ENCODE assay signal across 1 cellular context in the genomic region with DNA sequence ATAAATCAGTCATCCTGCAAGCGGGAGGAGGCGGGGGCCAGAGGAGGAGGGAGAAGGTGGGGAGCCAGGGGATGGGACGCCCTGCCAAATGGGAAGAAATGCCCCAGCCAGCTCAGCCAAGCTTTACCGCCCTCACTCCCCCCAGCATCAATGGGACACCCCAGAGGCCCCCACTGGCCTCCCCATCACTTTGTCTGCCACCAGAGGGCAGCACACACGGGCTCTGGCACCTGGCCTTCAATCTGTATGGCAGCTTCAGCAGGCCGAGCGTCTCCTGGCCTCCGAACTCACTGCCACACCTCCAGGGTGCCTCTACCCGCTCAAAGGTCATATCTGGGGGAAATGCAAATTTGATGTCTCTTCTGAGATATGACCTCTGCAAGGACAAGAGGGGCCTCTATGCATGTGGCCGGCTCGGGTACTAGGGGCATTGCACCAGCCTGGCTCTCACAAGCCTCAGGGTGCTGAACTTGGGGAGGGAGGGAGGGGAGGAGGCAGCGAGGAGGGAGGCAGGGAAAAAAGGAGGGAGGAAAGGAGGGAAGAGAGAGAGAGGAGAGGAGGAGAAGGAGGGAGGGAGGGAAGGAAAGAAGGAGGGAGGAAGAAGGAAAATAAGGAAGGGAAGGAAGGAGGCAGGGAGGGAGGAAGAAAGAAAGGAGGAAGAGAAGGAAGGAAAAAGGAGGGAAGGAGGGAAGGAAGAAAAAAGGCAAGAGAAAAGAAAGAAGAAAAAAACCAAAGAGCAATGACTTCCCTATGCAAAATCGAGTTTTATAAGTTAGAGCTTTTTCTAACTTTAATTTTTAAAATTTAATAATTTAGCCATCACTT.
TF ChIP-seq lines count a peak whose summit lies in the region.

No MANE protein-coding gene starts in this region.

TF ChIP-seq in HepG2, 621 proteins besides CTCF, POLR2A, EP300 and RAD21 (continued from another document and continues in another):
- TF ChIP-seq, protein P1, sequence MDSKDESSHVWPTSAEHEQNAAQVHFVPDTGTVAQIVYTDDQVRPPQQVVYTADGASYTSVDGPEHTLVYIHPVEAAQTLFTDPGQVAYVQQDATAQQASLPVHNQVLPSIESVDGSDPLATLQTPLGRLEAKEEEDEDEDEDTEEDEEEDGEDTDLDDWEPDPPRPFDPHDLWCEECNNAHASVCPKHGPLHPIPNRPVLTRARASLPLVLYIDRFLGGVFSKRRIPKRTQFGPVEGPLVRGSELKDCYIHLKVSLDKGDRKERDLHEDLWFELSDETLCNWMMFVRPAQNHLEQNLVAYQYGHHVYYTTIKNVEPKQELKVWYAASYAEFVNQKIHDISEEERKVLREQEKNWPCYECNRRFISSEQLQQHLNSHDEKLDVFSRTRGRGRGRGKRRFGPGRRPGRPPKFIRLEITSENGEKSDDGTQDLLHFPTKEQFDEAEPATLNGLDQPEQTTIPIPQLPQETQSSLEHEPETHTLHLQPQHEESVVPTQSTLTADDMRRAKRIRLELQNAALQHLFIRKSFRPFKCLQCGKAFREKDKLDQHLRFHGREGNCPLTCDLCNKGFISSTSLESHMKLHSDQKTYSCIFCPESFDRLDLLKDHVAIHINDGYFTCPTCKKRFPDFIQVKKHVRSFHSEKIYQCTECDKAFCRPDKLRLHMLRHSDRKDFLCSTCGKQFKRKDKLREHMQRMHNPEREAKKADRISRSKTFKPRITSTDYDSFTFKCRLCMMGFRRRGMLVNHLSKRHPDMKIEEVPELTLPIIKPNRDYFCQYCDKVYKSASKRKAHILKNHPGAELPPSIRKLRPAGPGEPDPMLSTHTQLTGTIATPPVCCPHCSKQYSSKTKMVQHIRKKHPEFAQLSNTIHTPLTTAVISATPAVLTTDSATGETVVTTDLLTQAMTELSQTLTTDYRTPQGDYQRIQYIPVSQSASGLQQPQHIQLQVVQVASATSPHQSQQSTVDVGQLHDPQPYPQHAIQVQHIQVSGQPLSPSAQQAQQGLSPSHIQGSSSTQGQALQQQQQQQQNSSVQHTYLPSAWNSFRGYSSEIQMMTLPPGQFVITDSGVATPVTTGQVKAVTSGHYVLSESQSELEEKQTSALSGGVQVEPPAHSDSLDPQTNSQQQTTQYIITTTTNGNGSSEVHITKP (CRISPR knock-in tag; IDR thresholded peaks at IDR 0.05; ENCODE audit: low read depth), result 0 out of 2 replicates have a peak, but pooled peaks have one; percentile 42
- TF ChIP-seq SOX13 (IDR thresholded peaks at IDR 0.05) (peak; percentile 14; the same call in 1 of the 2 replicates), SOX13 (CRISPR knock-in tag; conservative IDR thresholded peaks at IDR 0.05 in 1 of 2, IDR thresholded peaks at IDR 0.05 in 1 of 2) (peak in 1 of 2 experiments; percentile 34; a peak in 1 of 4 replicates), HDAC1 (CRISPR knock-in tag; IDR thresholded peaks at IDR 0.05) (peak; percentile 70; the same call in 1 of the 2 replicates), REL (CRISPR knock-in tag; conservative IDR thresholded peaks at IDR 0.05) (no peak), BHLHE40 (IDR thresholded peaks at IDR 0.05; ENCODE audit: low read length) (peak; percentile 16; the same call in 1 of the 2 replicates), ZSCAN31 (CRISPR knock-in tag; IDR thresholded peaks at IDR 0.05; ENCODE audit: low read depth) (no peak), ZFY (CRISPR knock-in tag; IDR thresholded peaks at IDR 0.05) (peak; percentile 52; the same call in 1 of the 2 replicates), SYNCRIP (IDR thresholded peaks at IDR 0.05; ENCODE audit: insufficient read depth, low read depth, low read length) (no peak), RELA (CRISPR knock-in tag; IDR thresholded peaks at IDR 0.05) (no peak), THAP11 (CRISPR knock-in tag; IDR thresholded peaks at IDR 0.05) (peak; percentile 37; the same call in 1 of the 2 replicates), GABPB1 (CRISPR knock-in tag; IDR thresholded peaks at IDR 0.05) (peak; percentile 37; the same call in 1 of the 2 replicates), ZNF670 (CRISPR knock-in tag; IDR thresholded peaks at IDR 0.05; ENCODE audit: borderline replicate concordance) (0 out of 2 replicates have a peak, but pooled peaks have one; percentile 30), ZNF331 (CRISPR knock-in tag; IDR thresholded peaks at IDR 0.05) (peak; percentile 52; the same call in 1 of the 2 replicates), KAT7 (CRISPR knock-in tag; IDR thresholded peaks at IDR 0.05; ENCODE audit: borderline replicate concordance) (0 out of 2 replicates have a peak, but pooled peaks have one; percentile 33), MAZ (IDR thresholded peaks at IDR 0.05; ENCODE audit: borderline replicate concordance, low read depth, low read length) (peak; percentile 57; the same call in 1 of the 2 replicates), MAZ (CRISPR knock-in tag; IDR thresholded peaks at IDR 0.05; ENCODE audit: low read depth) (peak; percentile 44; the same call in 1 of the 2 replicates), DNMT3B (CRISPR knock-in tag; conservative IDR thresholded peaks at IDR 0.05) (no peak), NR2F6 (IDR thresholded peaks at IDR 0.05) (peak; percentile 49; the same call in 1 of the 2 replicates), NR2F6 (CRISPR knock-in tag; IDR thresholded peaks at IDR 0.05) (peak; percentile 33; the same call in 1 of the 2 replicates), SRY (CRISPR knock-in tag; IDR thresholded peaks at IDR 0.05) (no peak; the same call in 1 of the 2 replicates), REPIN1 (CRISPR knock-in tag; IDR thresholded peaks at IDR 0.05; ENCODE audit: borderline replicate concordance, low read depth) (peak; percentile 59; the same call in 1 of the 2 replicates)
- TF ChIP-seq, protein P2, sequence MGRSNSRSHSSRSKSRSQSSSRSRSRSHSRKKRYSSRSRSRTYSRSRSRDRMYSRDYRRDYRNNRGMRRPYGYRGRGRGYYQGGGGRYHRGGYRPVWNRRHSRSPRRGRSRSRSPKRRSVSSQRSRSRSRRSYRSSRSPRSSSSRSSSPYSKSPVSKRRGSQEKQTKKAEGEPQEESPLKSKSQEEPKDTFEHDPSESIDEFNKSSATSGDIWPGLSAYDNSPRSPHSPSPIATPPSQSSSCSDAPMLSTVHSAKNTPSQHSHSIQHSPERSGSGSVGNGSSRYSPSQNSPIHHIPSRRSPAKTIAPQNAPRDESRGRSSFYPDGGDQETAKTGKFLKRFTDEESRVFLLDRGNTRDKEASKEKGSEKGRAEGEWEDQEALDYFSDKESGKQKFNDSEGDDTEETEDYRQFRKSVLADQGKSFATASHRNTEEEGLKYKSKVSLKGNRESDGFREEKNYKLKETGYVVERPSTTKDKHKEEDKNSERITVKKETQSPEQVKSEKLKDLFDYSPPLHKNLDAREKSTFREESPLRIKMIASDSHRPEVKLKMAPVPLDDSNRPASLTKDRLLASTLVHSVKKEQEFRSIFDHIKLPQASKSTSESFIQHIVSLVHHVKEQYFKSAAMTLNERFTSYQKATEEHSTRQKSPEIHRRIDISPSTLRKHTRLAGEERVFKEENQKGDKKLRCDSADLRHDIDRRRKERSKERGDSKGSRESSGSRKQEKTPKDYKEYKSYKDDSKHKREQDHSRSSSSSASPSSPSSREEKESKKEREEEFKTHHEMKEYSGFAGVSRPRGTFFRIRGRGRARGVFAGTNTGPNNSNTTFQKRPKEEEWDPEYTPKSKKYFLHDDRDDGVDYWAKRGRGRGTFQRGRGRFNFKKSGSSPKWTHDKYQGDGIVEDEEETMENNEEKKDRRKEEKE (IDR thresholded peaks at IDR 0.05), result no peak
- TF ChIP-seq, protein P3, sequence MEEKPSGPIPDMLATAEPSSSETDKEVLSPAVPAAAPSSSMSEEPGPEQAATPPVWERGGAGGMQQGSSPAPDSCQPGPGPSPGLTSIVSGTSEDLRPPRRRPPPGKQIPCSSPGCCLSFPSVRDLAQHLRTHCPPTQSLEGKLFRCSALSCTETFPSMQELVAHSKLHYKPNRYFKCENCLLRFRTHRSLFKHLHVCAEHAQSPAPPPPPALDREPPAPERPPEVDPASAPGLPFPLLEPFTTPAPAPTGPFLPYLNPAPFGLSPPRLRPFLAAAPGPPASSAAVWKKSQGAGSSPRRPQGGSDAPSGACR (CRISPR knock-in tag; IDR thresholded peaks at IDR 0.05), result no peak
- TF ChIP-seq, protein P4, sequence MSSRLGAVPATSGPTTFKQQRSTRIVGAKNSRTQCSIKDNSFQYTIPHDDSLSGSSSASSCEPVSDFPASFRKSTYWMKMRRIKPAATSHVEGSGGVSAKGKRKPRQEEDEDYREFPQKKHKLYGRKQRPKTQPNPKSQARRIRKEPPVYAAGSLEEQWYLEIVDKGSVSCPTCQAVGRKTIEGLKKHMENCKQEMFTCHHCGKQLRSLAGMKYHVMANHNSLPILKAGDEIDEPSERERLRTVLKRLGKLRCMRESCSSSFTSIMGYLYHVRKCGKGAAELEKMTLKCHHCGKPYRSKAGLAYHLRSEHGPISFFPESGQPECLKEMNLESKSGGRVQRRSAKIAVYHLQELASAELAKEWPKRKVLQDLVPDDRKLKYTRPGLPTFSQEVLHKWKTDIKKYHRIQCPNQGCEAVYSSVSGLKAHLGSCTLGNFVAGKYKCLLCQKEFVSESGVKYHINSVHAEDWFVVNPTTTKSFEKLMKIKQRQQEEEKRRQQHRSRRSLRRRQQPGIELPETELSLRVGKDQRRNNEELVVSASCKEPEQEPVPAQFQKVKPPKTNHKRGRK (CRISPR knock-in tag; IDR thresholded peaks at IDR 0.05), result peak; percentile 100
- TF ChIP-seq, protein P5, sequence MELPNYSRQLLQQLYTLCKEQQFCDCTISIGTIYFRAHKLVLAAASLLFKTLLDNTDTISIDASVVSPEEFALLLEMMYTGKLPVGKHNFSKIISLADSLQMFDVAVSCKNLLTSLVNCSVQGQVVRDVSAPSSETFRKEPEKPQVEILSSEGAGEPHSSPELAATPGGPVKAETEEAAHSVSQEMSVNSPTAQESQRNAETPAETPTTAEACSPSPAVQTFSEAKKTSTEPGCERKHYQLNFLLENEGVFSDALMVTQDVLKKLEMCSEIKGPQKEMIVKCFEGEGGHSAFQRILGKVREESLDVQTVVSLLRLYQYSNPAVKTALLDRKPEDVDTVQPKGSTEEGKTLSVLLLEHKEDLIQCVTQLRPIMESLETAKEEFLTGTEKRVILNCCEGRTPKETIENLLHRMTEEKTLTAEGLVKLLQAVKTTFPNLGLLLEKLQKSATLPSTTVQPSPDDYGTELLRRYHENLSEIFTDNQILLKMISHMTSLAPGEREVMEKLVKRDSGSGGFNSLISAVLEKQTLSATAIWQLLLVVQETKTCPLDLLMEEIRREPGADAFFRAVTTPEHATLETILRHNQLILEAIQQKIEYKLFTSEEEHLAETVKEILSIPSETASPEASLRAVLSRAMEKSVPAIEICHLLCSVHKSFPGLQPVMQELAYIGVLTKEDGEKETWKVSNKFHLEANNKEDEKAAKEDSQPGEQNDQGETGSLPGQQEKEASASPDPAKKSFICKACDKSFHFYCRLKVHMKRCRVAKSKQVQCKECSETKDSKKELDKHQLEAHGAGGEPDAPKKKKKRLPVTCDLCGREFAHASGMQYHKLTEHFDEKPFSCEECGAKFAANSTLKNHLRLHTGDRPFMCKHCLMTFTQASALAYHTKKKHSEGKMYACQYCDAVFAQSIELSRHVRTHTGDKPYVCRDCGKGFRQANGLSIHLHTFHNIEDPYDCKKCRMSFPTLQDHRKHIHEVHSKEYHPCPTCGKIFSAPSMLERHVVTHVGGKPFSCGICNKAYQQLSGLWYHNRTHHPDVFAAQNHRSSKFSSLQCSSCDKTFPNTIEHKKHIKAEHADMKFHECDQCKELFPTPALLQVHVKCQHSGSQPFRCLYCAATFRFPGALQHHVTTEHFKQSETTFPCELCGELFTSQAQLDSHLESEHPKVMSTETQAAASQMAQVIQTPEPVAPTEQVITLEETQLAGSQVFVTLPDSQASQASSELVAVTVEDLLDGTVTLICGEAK (IDR thresholded peaks at IDR 0.05), result no peak
- TF ChIP-seq, protein P5 (CRISPR knock-in tag; IDR thresholded peaks at IDR 0.05), result no peak
- TF ChIP-seq, protein P6, sequence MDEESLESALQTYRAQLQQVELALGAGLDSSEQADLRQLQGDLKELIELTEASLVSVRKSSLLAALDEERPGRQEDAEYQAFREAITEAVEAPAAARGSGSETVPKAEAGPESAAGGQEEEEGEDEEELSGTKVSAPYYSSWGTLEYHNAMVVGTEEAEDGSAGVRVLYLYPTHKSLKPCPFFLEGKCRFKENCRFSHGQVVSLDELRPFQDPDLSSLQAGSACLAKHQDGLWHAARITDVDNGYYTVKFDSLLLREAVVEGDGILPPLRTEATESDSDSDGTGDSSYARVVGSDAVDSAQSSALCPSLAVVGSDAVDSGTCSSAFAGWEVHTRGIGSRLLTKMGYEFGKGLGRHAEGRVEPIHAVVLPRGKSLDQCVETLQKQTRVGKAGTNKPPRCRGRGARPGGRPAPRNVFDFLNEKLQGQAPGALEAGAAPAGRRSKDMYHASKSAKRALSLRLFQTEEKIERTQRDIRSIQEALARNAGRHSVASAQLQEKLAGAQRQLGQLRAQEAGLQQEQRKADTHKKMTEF (CRISPR knock-in tag; IDR thresholded peaks at IDR 0.05), result peak; percentile 75; the same call in 1 of the 2 replicates
